ENCODE assay signal across 11 cellular contexts in genomic region chr11:13434247-13435205, GRCh38. TPM values are rescaled to one million over a fixed set of nuclear protein-coding genes. Genes with fewer than 3 reads are reported as not detected.
A peak's percentile ranks its signal among the peaks of the same experiment; 100 is the strongest.
DNase-seq lines count a peak whose midpoint lies in the region; ATAC-seq and TF ChIP-seq lines count a peak whose summit lies in the region.
"Had no signal": no experiment of that assay in that cellular context is flagged by ENCODE, and none has a peak within 500 bp of the region (broad histone marks: within the 10 kb centered on the region; RNA-seq: fewer than 3 reads in every experiment).

No MANE protein-coding gene starts in this region.

- H3K4me2 ChIP-seq in mesenchymal stem cell (ENCODE audit: low read length, poor library complexity, severe bottlenecking) = no peak overlapping the region

- no peak overlapping the region for H3K14ac ChIP-seq in mesenchymal stem cell (ENCODE audit: low read length in 2 of 2)

- H3K18ac ChIP-seq in mesenchymal stem cell (ENCODE audit: low read depth in 1 of 2, low read length in 2 of 2) = no peak overlapping the region

- H2BK12ac ChIP-seq in mesenchymal stem cell (ENCODE audit: low read length in 2 of 2) = no peak overlapping the region

- peaks cover 8% of the 10 kb centered on the region for H3K79me1 ChIP-seq in mesenchymal stem cell (replicated peaks; ENCODE audit: low read length, poor library complexity, severe bottlenecking)

- H2AFZ ChIP-seq in mesenchymal stem cell (ENCODE audit: low read depth, low read length) = no peak overlapping the region

- peak overlapping the region; percentile 73 for H3K27ac ChIP-seq in mesenchymal stem cell (ENCODE audit: low read length, poor library complexity, severe bottlenecking)
- H3K27ac ChIP-seq: colonic mucosa had no signal

- H3K36me3 ChIP-seq in endocrine pancreas (ENCODE audit: control insufficient read depth, insufficient read depth, low read length) (no peaks in the 10 kb centered on the region), mesenchymal stem cell (ENCODE audit: control insufficient read depth in 1 of 2, insufficient read depth in 2 of 2, low read depth in 1 of 2, low read length in 2 of 2) (no peaks in the 10 kb centered on the region)
- H3K36me3 ChIP-seq: colonic mucosa had no signal

- ATAC-seq in SK-N-SH treated with all-trans-retinoic acid at 6 μM for 48 hours (no peak), GM21390 (IDR thresholded peaks at IDR 0.05; ENCODE audit: unreplicated experiment) (no peak)
- no peak for ATAC-seq in activated CD4-positive, CD25-positive, alpha-beta regulatory T cell treated with anti-CD3 and anti-CD28 coated beads, Interleukin-2, amount 50 U/mL, for 24 hours

- no peak overlapping the region for H4K91ac ChIP-seq in mesenchymal stem cell (ENCODE audit: low read length)

- peak overlapping the region; percentile 22 for H3K4me3 ChIP-seq in endocrine pancreas (ENCODE audit: control insufficient read depth, insufficient read depth, low read length)
- no peak overlapping the region for H3K4me3 ChIP-seq in mesenchymal stem cell (ENCODE audit: insufficient read depth in 1 of 2, low read depth in 1 of 2, low read length in 2 of 2)
- H3K4me3 ChIP-seq: colonic mucosa had no signal

- no peak overlapping the region for H3K23ac ChIP-seq in mesenchymal stem cell (ENCODE audit: low read length in 2 of 2)

- no peak overlapping the region for H2BK15ac ChIP-seq in mesenchymal stem cell (ENCODE audit: low read depth, poor library complexity, severe bottlenecking)

- H3K4me1 ChIP-seq in endocrine pancreas (ENCODE audit: control insufficient read depth, insufficient read depth, low read length) (peaks cover 4% of the 10 kb centered on the region), mesenchymal stem cell (ENCODE audit: control insufficient read depth, insufficient read depth, low read depth, low read length) (peaks cover 1% of the 10 kb centered on the region)
- H3K4me1 ChIP-seq: colonic mucosa had no signal

- H3K9ac ChIP-seq in endocrine pancreas (ENCODE audit: control insufficient read depth, insufficient read depth, low read length) (no peak overlapping the region), mesenchymal stem cell (ENCODE audit: low read length) (no peak overlapping the region)

- H3K9me3 ChIP-seq in endocrine pancreas (ENCODE audit: control insufficient read depth, low read length) (no peaks in the 10 kb centered on the region), mesenchymal stem cell (ENCODE audit: control insufficient read depth, low read length) (peaks cover 3% of the 10 kb centered on the region)
- H3K9me3 ChIP-seq: colonic mucosa had no signal

- H4K8ac ChIP-seq in mesenchymal stem cell (ENCODE audit: low read length) = no peak overlapping the region

- H3K4ac ChIP-seq in mesenchymal stem cell (ENCODE audit: low read depth in 1 of 2, low read length in 2 of 2) = no peak overlapping the region

- no peak overlapping the region for H2BK5ac ChIP-seq in mesenchymal stem cell (ENCODE audit: low read depth, low read length, poor library complexity, severe bottlenecking)

- 88% methylated on average over 5 of the region's 6 CpGs for WGBS in mesenchymal stem cell

- H3K27me3 ChIP-seq in endocrine pancreas (ENCODE audit: control insufficient read depth, insufficient read depth, low read length) (no peaks in the 10 kb centered on the region), mesenchymal stem cell (ENCODE audit: control insufficient read depth in 1 of 2, insufficient read depth in 1 of 2, low read length in 2 of 2) (no peaks in the 10 kb centered on the region)
- H3K27me3 ChIP-seq: colonic mucosa had no signal

- H2AK5ac ChIP-seq in mesenchymal stem cell (ENCODE audit: low read length, severe bottlenecking) = no peak overlapping the region

- no peak overlapping the region for H2BK120ac ChIP-seq in mesenchymal stem cell (ENCODE audit: low read depth, low read length)

- peak; percentile 1 for DNase-seq in NCI-H146 (lab: John Stamatoyannopoulos, UW)
- DNase-seq in NCI-H146 treated with DMSO at 0.1 percent for 48 hours (lab: John Stamatoyannopoulos, UW; ENCODE audit: unreplicated experiment) = no peak
- peak; percentile 49 for DNase-seq in NCI-H2029 treated with DMSO at 0.1 percent for 48 hours (lab: John Stamatoyannopoulos, UW)
- DNase-seq in mesenchymal stem cell = peak; percentile 30
- DNase-seq: 8988T; CD8-positive, alpha-beta memory T cell; colonic mucosa had no signal

TF ChIP-seq in SK-N-SH treated with all-trans-retinoic acid at 6 μM for 48 hours, 23 proteins besides CTCF, POLR2A, EP300 and RAD21:
- TF ChIP-seq POU6F1 (CRISPR knock-in tag; IDR thresholded peaks at IDR 0.05; ENCODE audit: borderline replicate concordance, low read depth) (no peak), GLIS3 (CRISPR knock-in tag; IDR thresholded peaks at IDR 0.05) (no peak), BACH2 (CRISPR knock-in tag; IDR thresholded peaks at IDR 0.05; ENCODE audit: borderline replicate concordance) (no peak), ZNF565 (CRISPR knock-in tag; conservative IDR thresholded peaks at IDR 0.05; ENCODE audit: low read depth) (no peak), ZNF70 (CRISPR knock-in tag; IDR thresholded peaks at IDR 0.05) (no peak), ISL1 (CRISPR knock-in tag; IDR thresholded peaks at IDR 0.05) (no peak), PPARA (CRISPR knock-in tag; IDR thresholded peaks at IDR 0.05; ENCODE audit: borderline replicate concordance) (no peak), OSR1 (CRISPR knock-in tag; IDR thresholded peaks at IDR 0.05) (no peak), CSDC2 (CRISPR knock-in tag; IDR thresholded peaks at IDR 0.05) (no peak), ARNTL (CRISPR knock-in tag; IDR thresholded peaks at IDR 0.05; ENCODE audit: borderline replicate concordance, low read depth) (no peak), ZNF8 (CRISPR knock-in tag; IDR thresholded peaks at IDR 0.05) (no peak), ZFP30 (CRISPR knock-in tag; IDR thresholded peaks at IDR 0.05) (no peak), RARB (CRISPR knock-in tag; IDR thresholded peaks at IDR 0.05) (no peak)

RNA-seq across cellular contexts. Expression of gene BTBD10, which starts 28.5 kb away (rescaled TPM):
- polyA plus RNA-seq in mesenchymal stem cell (2013, experiment 1 of 2) = 19.5 TPM
- 20.1 TPM for polyA plus RNA-seq in mesenchymal stem cell (2013, experiment 2 of 2)
